ENCODE assay signal across 11 cellular contexts in genomic region chr9:133533878-133534277, GRCh38. TPM values are rescaled to one million over a fixed set of nuclear protein-coding genes. Genes with fewer than 3 reads are reported as not detected.
DNase-seq lines count a peak whose midpoint lies in the region; ATAC-seq, FAIRE-seq and TF ChIP-seq lines count a peak whose summit lies in the region.
"Had no signal": no experiment of that assay in that cellular context is flagged by ENCODE, and none has a peak within 500 bp of the region (broad histone marks: within the 10 kb centered on the region; RNA-seq: fewer than 3 reads in every experiment).

No MANE protein-coding gene starts in this region.

- H3K4me3 ChIP-seq in iPS-18a (ENCODE audit: low read length) (peak overlapping the region; percentile 49), gastrocnemius medialis (peak overlapping the region; percentile 38 to 58 (median 46)), brain microvascular endothelial cell (ENCODE audit: low read depth, low read length) (no peak overlapping the region)

- TF ChIP-seq CTCF in GM13977 (IDR thresholded peaks at IDR 0.05; ENCODE audit: extremely low read depth, insufficient read depth, missing control alignments) (no peak), gastrocnemius medialis (IDR thresholded peaks at IDR 0.05 in 4 of 5, conservative IDR thresholded peaks at IDR 0.05 in 1 of 5) (no peak), brain microvascular endothelial cell (IDR thresholded peaks at IDR 0.05; ENCODE audit: low read depth, low read length, missing control alignments) (no peak)

- peak overlapping the region; percentile 45 for H3K4me3 Mint-ChIP-seq in activated naive CD8-positive, alpha-beta T cell treated with anti-CD3 and anti-CD28 coated beads for 36 hours

- in situ Hi-C loops in GM13977 (cut with MboI; ENCODE audit: low pct_unique_long_range_greater_than_20kb, low sequenced_read_pairs, unreplicated experiment) (loop anchor here (25.0 kb wide), 2 partner anchors 203 to 478 kb away; partner anchors contain the start of gene SARDH), gastrocnemius medialis (cut with MboI; ENCODE audit: low sequenced_read_pairs in 4 of 4) (loop anchor here in 2 of 4 donors (25.0 kb wide), 1 partner anchor 203 kb away; the partner anchor contains the start of gene SARDH (in 2 of the 2)), brain microvascular endothelial cell (cut with HindIII; ENCODE audit: low pct_ligation_motif_present, low sequenced_read_pairs) (no loop called here)

- H3K27me3 ChIP-seq in iPS-18a (ENCODE audit: control insufficient read depth, insufficient read depth, low read length) (peaks cover 30% of the 10 kb centered on the region), gastrocnemius medialis (peaks cover 0 to 22% (median 7%) of the 10 kb centered on the region in 3 donors), brain microvascular endothelial cell (replicated peaks) (peaks cover 6% of the 10 kb centered on the region)

- no peak for FAIRE-seq in HTR-8/SVneo (lab: Jason Lieb, UNC)

- no peaks in the 10 kb centered on the region for H3K36me3 Mint-ChIP-seq in activated naive CD8-positive, alpha-beta T cell treated with anti-CD3 and anti-CD28 coated beads for 36 hours
- H3K36me3 Mint-ChIP-seq: activated naive CD4-positive, alpha-beta T cell treated with anti-CD3 and anti-CD28 coated beads, Interleukin-2, amount 50 U/mL, for 72 hours had no signal

- H3K4me1 Mint-ChIP-seq in activated naive CD8-positive, alpha-beta T cell treated with anti-CD3 and anti-CD28 coated beads for 36 hours: peaks cover 15% of the 10 kb centered on the region

- no peak for TF ChIP-seq POLR2A in gastrocnemius medialis (IDR thresholded peaks at IDR 0.05)

- H3K4me1 ChIP-seq in iPS-18a (ENCODE audit: control insufficient read depth, low read depth, low read length) (peaks cover 4% of the 10 kb centered on the region), gastrocnemius medialis (peaks cover 13 to 21% of the 10 kb centered on the region in 2 donors)

- DNase-seq in GM13977 (ENCODE audit: low spot score) (peak; percentile 30), gastrocnemius medialis (no peak), AG08396 (ENCODE audit: low spot score) (no peak), brain microvascular endothelial cell (no peak), HTR-8/SVneo (ENCODE audit: insufficient read length, low spot score) (no peak), kidney tubule cell (ENCODE audit: low spot score) (no peak)
- DNase-seq in activated naive CD8-positive, alpha-beta T cell treated with anti-CD3 and anti-CD28 coated beads for 36 hours: peak; percentile 18

- H3K27ac Mint-ChIP-seq in activated naive CD8-positive, alpha-beta T cell treated with anti-CD3 and anti-CD28 coated beads for 36 hours: no peak overlapping the region
- H3K27ac Mint-ChIP-seq: activated naive CD4-positive, alpha-beta T cell treated with anti-CD3 and anti-CD28 coated beads, Interleukin-2, amount 50 U/mL, for 72 hours had no signal

- intact Hi-C loops in gastrocnemius medialis (cut with DNase I; ENCODE audit: low total_unique reads): no loop called here

- no peaks in the 10 kb centered on the region for H3K9me3 ChIP-seq in iPS-18a (ENCODE audit: control insufficient read depth, low read depth, low read length)
- no peaks in the 10 kb centered on the region for H3K9me3 ChIP-seq in gastrocnemius medialis

- H3K27ac ChIP-seq in iPS-18a (ENCODE audit: low read length): no peak overlapping the region
- peak overlapping the region in 2 of 4 donors; percentile 46 to 55 for H3K27ac ChIP-seq in gastrocnemius medialis
- no peak overlapping the region for H3K27ac ChIP-seq in brain microvascular endothelial cell
- H3K27ac ChIP-seq: epithelial cell of prostate had no signal

- ATAC-seq in gastrocnemius medialis: peak in 1 of 2 donors; percentile 22

- no peaks in the 10 kb centered on the region for H3K9me3 Mint-ChIP-seq in activated naive CD8-positive, alpha-beta T cell treated with anti-CD3 and anti-CD28 coated beads for 36 hours
- H3K9me3 Mint-ChIP-seq: activated naive CD4-positive, alpha-beta T cell treated with anti-CD3 and anti-CD28 coated beads, Interleukin-2, amount 50 U/mL, for 72 hours had no signal

- no peaks in the 10 kb centered on the region for H3K27me3 Mint-ChIP-seq in activated naive CD8-positive, alpha-beta T cell treated with anti-CD3 and anti-CD28 coated beads for 36 hours

- H3K36me3 ChIP-seq in iPS-18a (ENCODE audit: control insufficient read depth, low read depth, low read length) (no peaks in the 10 kb centered on the region), gastrocnemius medialis (no peaks in the 10 kb centered on the region), brain microvascular endothelial cell (replicated peaks) (no peaks in the 10 kb centered on the region)

- no peak overlapping the region for H3K9ac ChIP-seq in iPS-18a (ENCODE audit: low read length)

RNA-seq across cellular contexts. Expression of gene ADAMTSL2, which starts 0.6 kb away (rescaled TPM):
- total RNA-seq in activated naive CD8-positive, alpha-beta T cell treated with anti-CD3 and anti-CD28 coated beads for 36 hours: under 1 TPM; 0.29 to 0.34 TPM
- 1 to 10 TPM in 1 of 4 donors, under 1 TPM in 3; 0.10 to 1.8 (median 0.44) TPM for total RNA-seq in gastrocnemius medialis
- total RNA-seq: Daoy had no signal

RNA-seq across cellular contexts. Expression of gene MYMK, which starts 9.1 kb away (rescaled TPM):
- not detected for total RNA-seq in activated naive CD8-positive, alpha-beta T cell treated with anti-CD3 and anti-CD28 coated beads for 36 hours
- total RNA-seq in gastrocnemius medialis: not detected
- total RNA-seq: activated naive CD4-positive, alpha-beta T cell treated with anti-CD3 and anti-CD28 coated beads, Interleukin-2, amount 50 U/mL, for 72 hours; Daoy had no signal

RNA-seq across cellular contexts. Expression of gene SLC2A6, which starts 55.0 kb away (rescaled TPM):
- total RNA-seq in activated naive CD8-positive, alpha-beta T cell treated with anti-CD3 and anti-CD28 coated beads for 36 hours: 1 to 10 TPM; 8.9 to 9.3 TPM
- 1 to 10 TPM in 2 of 4 donors, under 1 TPM in 2; 0.41 to 2.4 (median 1.4) TPM for total RNA-seq in gastrocnemius medialis

Comparison
In these comparisons a context has a peak if more than half of its experiments do, and no peak if none do; other contexts are left out.
1. DNase-seq: peak in GM13977 (single experiment) and activated naive CD8-positive, alpha-beta T cell treated with anti-CD3 and anti-CD28 coated beads for 36 hours (single experiment); none in gastrocnemius medialis (0 of 2), AG08396 (single experiment), brain microvascular endothelial cell (single experiment), HTR-8/SVneo (single experiment) and kidney tubule cell (single experiment).